Comparison of ENCODE assay signal across 11 cellular contexts in the genomic region with DNA sequence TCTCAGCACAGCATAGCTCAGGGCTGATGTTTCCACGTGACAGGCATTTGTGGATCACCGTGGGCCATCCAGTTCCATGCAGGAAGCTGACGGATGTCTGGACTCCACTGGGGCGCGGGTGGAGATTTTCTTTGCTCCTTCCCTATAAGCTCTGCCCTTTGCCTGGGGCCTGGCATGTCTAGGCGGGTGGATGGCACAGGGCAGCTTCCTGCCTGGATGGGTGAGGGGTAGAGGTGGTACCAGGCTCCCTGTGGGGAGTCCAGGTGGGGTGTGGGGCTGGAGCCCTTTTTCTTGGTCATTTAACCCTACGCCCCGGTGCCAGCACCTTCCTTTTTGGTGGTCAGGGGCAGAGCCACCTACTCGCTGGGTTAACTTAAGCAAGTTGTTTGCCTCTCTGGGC. TPM values are rescaled to one million over a fixed set of nuclear protein-coding genes. Genes with fewer than 3 reads are reported as not detected.
DNase-seq lines count a peak whose midpoint lies in the region; ATAC-seq and TF ChIP-seq lines count a peak whose summit lies in the region.
"Had no signal": no experiment of that assay in that cellular context is flagged by ENCODE, and none has a peak within 500 bp of the region (broad histone marks: within the 10 kb centered on the region; RNA-seq: fewer than 3 reads in every experiment).

No MANE protein-coding gene starts in this region.

- peaks cover 5 to 72% (median 38%) of the 10 kb centered on the region in 4 donors for H3K4me1 Mint-ChIP-seq in CD4-positive, CD25-positive, alpha-beta regulatory T cell

- peak overlapping the region; percentile 54 to 98 (median 96) for H3K4me3 Mint-ChIP-seq in CD4-positive, CD25-positive, alpha-beta regulatory T cell

- no peaks in the 10 kb centered on the region for H3K27me3 ChIP-seq in CD4-positive, CD25-positive, alpha-beta regulatory T cell (ENCODE audit: control insufficient read depth, insufficient read depth, low read length)
- H3K27me3 ChIP-seq in duodenal mucosa (ENCODE audit: control insufficient read depth in 1 of 2, insufficient read depth in 2 of 2, low read length in 2 of 2) = no peaks in the 10 kb centered on the region
- no peaks in the 10 kb centered on the region for H3K27me3 ChIP-seq in osteoblast (ENCODE audit: insufficient read depth, low read length)
- H3K27me3 ChIP-seq: uterus had no signal

- H3K36me3 Mint-ChIP-seq in CD4-positive, CD25-positive, alpha-beta regulatory T cell = peaks cover 6% of the 10 kb centered on the region

- peaks cover 9% of the 10 kb centered on the region for H4K20me1 ChIP-seq in osteoblast (ENCODE audit: insufficient read depth, low read length)

- H3K27me3 Mint-ChIP-seq in CD4-positive, CD25-positive, alpha-beta regulatory T cell = no peaks in the 10 kb centered on the region

- H3K9ac ChIP-seq in duodenal mucosa (ENCODE audit: low read depth in 1 of 2, low read length in 2 of 2) = peak overlapping the region; percentile 27 to 54

- peak overlapping the region; percentile 60 to 94 (median 88) for H3K27ac Mint-ChIP-seq in CD4-positive, CD25-positive, alpha-beta regulatory T cell

- peaks cover 75% of the 10 kb centered on the region for H3K4me1 ChIP-seq in CD4-positive, CD25-positive, alpha-beta regulatory T cell (ENCODE audit: control insufficient read depth, insufficient read depth, low read length, poor library complexity, severe bottlenecking)
- peaks cover 32 to 56% of the 10 kb centered on the region in 2 donors for H3K4me1 ChIP-seq in duodenal mucosa (ENCODE audit: control insufficient read depth in 1 of 2, insufficient read depth in 2 of 2, low read length in 2 of 2)
- H3K4me1 ChIP-seq in osteoblast (ENCODE audit: insufficient read depth, low read length) = no peaks in the 10 kb centered on the region

- H3K36me3 ChIP-seq in CD4-positive, CD25-positive, alpha-beta regulatory T cell (ENCODE audit: control insufficient read depth, insufficient read depth, low read length) = peaks cover 3% of the 10 kb centered on the region
- H3K36me3 ChIP-seq in KOPT-K1 (ENCODE audit: insufficient read depth, low read length) (no peaks in the 10 kb centered on the region), duodenal mucosa (ENCODE audit: control insufficient read depth in 1 of 2, insufficient read depth in 2 of 2, low read length in 2 of 2) (peaks cover 6% of the 10 kb centered on the region in 2 donors), osteoblast (ENCODE audit: insufficient read depth, low read length) (no peaks in the 10 kb centered on the region)
- H3K36me3 ChIP-seq: uterus had no signal

- H3K27ac ChIP-seq in CD4-positive, CD25-positive, alpha-beta regulatory T cell (ENCODE audit: insufficient read depth, low read length, poor library complexity, severe bottlenecking) = peak overlapping the region; percentile 82
- H3K27ac ChIP-seq in KOPT-K1 (ENCODE audit: low read depth, low read length, poor library complexity, severe bottlenecking) = peak overlapping the region; percentile 59
- H3K27ac ChIP-seq in duodenal mucosa (ENCODE audit: low read depth, low read length) = no peak overlapping the region
- no peak overlapping the region for H3K27ac ChIP-seq in osteoblast (ENCODE audit: low read depth, low read length)
- H3K27ac ChIP-seq: HL-60, uterus had no signal

- peak overlapping the region; percentile 41 for H2AFZ ChIP-seq in osteoblast (ENCODE audit: low read length)

- H3K79me2 ChIP-seq in osteoblast (ENCODE audit: insufficient read depth, low read length) = peaks cover 54% of the 10 kb centered on the region

- no peak overlapping the region for H3K4me2 ChIP-seq in osteoblast (ENCODE audit: insufficient read depth, low read length)

- TF ChIP-seq CTCF in osteoblast (IDR thresholded peaks at IDR 0.05; ENCODE audit: extremely low read depth, low read depth, low read length) = no peak

- no peaks in the 10 kb centered on the region for H3K9me3 ChIP-seq in CD4-positive, CD25-positive, alpha-beta regulatory T cell (ENCODE audit: control insufficient read depth in 2 of 2, low read length in 2 of 2)
- H3K9me3 ChIP-seq in KOPT-K1 (ENCODE audit: insufficient read depth, low read length, poor library complexity, severe bottlenecking) = no peaks in the 10 kb centered on the region
- no peaks in the 10 kb centered on the region for H3K9me3 ChIP-seq in duodenal mucosa (ENCODE audit: control insufficient read depth in 1 of 2, low read length in 2 of 2)
- no peaks in the 10 kb centered on the region for H3K9me3 ChIP-seq in osteoblast (ENCODE audit: low read depth, low read length)
- H3K9me3 ChIP-seq: Caco-2, uterus had no signal

- no peak for DNase-seq in CD4-positive, CD25-positive, alpha-beta regulatory T cell
- no peak for DNase-seq in osteoblast (ENCODE audit: insufficient read length, low spot score, missing footprints)
- DNase-seq in middle frontal gyrus (ENCODE audit: extremely low spot score, low spot score) = no peak

- H3K9me3 Mint-ChIP-seq in CD4-positive, CD25-positive, alpha-beta regulatory T cell = no peaks in the 10 kb centered on the region

- no peak overlapping the region for H3K4me3 ChIP-seq in CD4-positive, CD25-positive, alpha-beta regulatory T cell (ENCODE audit: low read depth, low read length)
- peak overlapping the region; percentile 19 to 23 for H3K4me3 ChIP-seq in duodenal mucosa (ENCODE audit: low read depth in 1 of 2, low read length in 2 of 2)
- H3K4me3 ChIP-seq in osteoblast (ENCODE audit: insufficient read depth, low read length) = no peak overlapping the region

- ATAC-seq in CD4-positive, CD25-positive, alpha-beta regulatory T cell (ENCODE audit: low read depth in 2 of 2) = no peak
- ATAC-seq in GM21786 (IDR thresholded peaks at IDR 0.05; ENCODE audit: unreplicated experiment) (no peak), HG02981 (IDR thresholded peaks at IDR 0.05; ENCODE audit: unreplicated experiment) (no peak), GM21825 (IDR thresholded peaks at IDR 0.05; ENCODE audit: unreplicated experiment) (no peak)

RNA-seq across cellular contexts. Expression of a gene that starts 10.4 kb away (rescaled TPM):
- 27.5 TPM for total RNA-seq in CD4-positive, CD25-positive, alpha-beta regulatory T cell
- 10 to 100 TPM; 24.6 to 36.5 (median 31.7) TPM for polyA plus RNA-seq in CD4-positive, CD25-positive, alpha-beta regulatory T cell
- total RNA-seq in osteoblast = 8.5 and 9.8 TPM in 2 replicates

Comparison
In these comparisons a context has a peak if more than half of its experiments do, and no peak if none do; other contexts are left out.
1. H3K27ac ChIP-seq: peak in CD4-positive, CD25-positive, alpha-beta regulatory T cell (single experiment) and KOPT-K1 (single experiment); none in duodenal mucosa (single experiment) and osteoblast (single experiment).
2. H3K4me3 ChIP-seq: peak in duodenal mucosa (2 of 2); none in CD4-positive, CD25-positive, alpha-beta regulatory T cell (single experiment) and osteoblast (single experiment).